ENCODE assay signal across 8 cellular contexts in genomic region chr4:61202638-61203495, GRCh38. TPM values are rescaled to one million over a fixed set of nuclear protein-coding genes. Genes with fewer than 3 reads are reported as not detected.
DNase-seq lines count a peak whose midpoint lies in the region; ATAC-seq and TF ChIP-seq lines count a peak whose summit lies in the region.
"Had no signal": no experiment of that assay in that cellular context is flagged by ENCODE, and none has a peak within 500 bp of the region (broad histone marks: within the 10 kb centered on the region; RNA-seq: fewer than 3 reads in every experiment).

No MANE protein-coding gene starts in this region.

- no peak for TF ChIP-seq POLR2A in upper lobe of left lung (IDR thresholded peaks at IDR 0.05)

- peak overlapping the region; percentile 61 for H3K27ac Mint-ChIP-seq in MCF 10A (ENCODE audit: low read depth, unreplicated experiment)
- no peak overlapping the region for H3K27ac Mint-ChIP-seq in activated naive CD4-positive, alpha-beta T cell treated with anti-CD3 and anti-CD28 coated beads, Interleukin-2, amount 50 U/mL, for 72 hours

- no peaks in the 10 kb centered on the region for H3K36me3 Mint-ChIP-seq in MCF 10A (ENCODE audit: insufficient read depth, unreplicated experiment)
- H3K36me3 Mint-ChIP-seq in activated naive CD4-positive, alpha-beta T cell treated with anti-CD3 and anti-CD28 coated beads, Interleukin-2, amount 50 U/mL, for 72 hours, result peaks cover 9 to 23% of the 10 kb centered on the region in 2 donors

- H3K4me1 ChIP-seq in upper lobe of left lung, result peaks cover 0 to 38% (median 14%) of the 10 kb centered on the region in 4 donors

- peaks cover 22% of the 10 kb centered on the region for H3K4me1 Mint-ChIP-seq in MCF 10A (ENCODE audit: insufficient read depth, unreplicated experiment)

- WGBS in upper lobe of left lung, 2 donors, result 2 to 3% methylated on average over 22 to 41 of the region's 41 CpGs

- H3K4me3 Mint-ChIP-seq in MCF 10A (ENCODE audit: unreplicated experiment), result peak overlapping the region; percentile 79

- intact Hi-C loops in MCF 10A (cut with micrococcal nuclease), result loop anchor here (1.0 to 10.0 kb wide), 4 partner anchors 262 to 1442 kb away; no protein-coding TSS in a partner anchor

- peaks cover 0 to 27% (median 8%) of the 10 kb centered on the region in 4 donors for H3K27me3 ChIP-seq in upper lobe of left lung

- H3K9me3 ChIP-seq in upper lobe of left lung, result peaks cover 0 to 2% (median 0%) of the 10 kb centered on the region in 4 donors

- no peak for TF ChIP-seq EP300 in upper lobe of left lung (IDR thresholded peaks at IDR 0.05)

- no peaks in the 10 kb centered on the region for H3K9me3 Mint-ChIP-seq in MCF 10A (ENCODE audit: unreplicated experiment)
- H3K9me3 Mint-ChIP-seq in activated naive CD4-positive, alpha-beta T cell treated with anti-CD3 and anti-CD28 coated beads, Interleukin-2, amount 50 U/mL, for 72 hours, result peaks cover 5 to 13% of the 10 kb centered on the region in 2 donors

- H3K4me3 ChIP-seq in upper lobe of left lung, result peak overlapping the region; percentile 9 to 64 (median 56)
- H3K4me3 ChIP-seq: K562 had no signal

- DNase-seq in NCI-H1417 (lab: John Stamatoyannopoulos, UW) (peak; percentile 61 to 85 (median 85)), MCF 10A (ENCODE audit: unreplicated experiment) (peak; percentile 51), left kidney (ENCODE audit: low read depth, low spot score) (peak; percentile 72), upper lobe of left lung (peak in 1 of 2 donors; percentile 52)
- no peak for DNase-seq in activated CD8-positive, alpha-beta memory T cell treated with anti-CD3 and anti-CD28 coated beads for 24 hours
- no peak for DNase-seq in activated naive CD4-positive, alpha-beta T cell treated with anti-CD3 and anti-CD28 coated beads, Interleukin-2, amount 50 U/mL, for 72 hours (ENCODE audit: low spot score in 2 of 2)
- DNase-seq in effector CD8-positive, alpha-beta T cell (lab: John Stamatoyannopoulos, UW), result no peak

- peak; percentile 27 to 62 for ATAC-seq in upper lobe of left lung (ENCODE audit: low FRiP score in 2 of 2)
- no peak for ATAC-seq in activated naive CD4-positive, alpha-beta T cell treated with anti-CD3 and anti-CD28 coated beads, Interleukin-2, amount 50 U/mL, for 72 hours
- ATAC-seq: K562 had no signal

- CTCF ChIA-PET in MCF 10A (lab: Yijun Ruan, JAX), result interaction anchor here (0.6 to 1.4 kb wide), 4 partner anchors 16 to 397 kb away, joined by 3 to 5 read pairs (median 4); no protein-coding TSS in a partner anchor

- BruUV-seq in MCF 10A (replicated peaks; lab: Mats Ljungman, UMichigan), result no TSS peak

- TF ChIP-seq CTCF in MCF 10A (IDR thresholded peaks at IDR 0.05; ENCODE audit: unreplicated experiment) (no peak), upper lobe of left lung (IDR thresholded peaks at IDR 0.05) (no peak)

- no peak overlapping the region for H3K27ac ChIP-seq in upper lobe of left lung

- no peaks in the 10 kb centered on the region for H3K36me3 ChIP-seq in upper lobe of left lung

- POLR2A ChIA-PET in MCF 10A (lab: Yijun Ruan, JAX), result interaction anchor here (0.7 to 1.2 kb wide), 6 partner anchors 34 to 335 kb away, joined by 3 read pairs; no protein-coding TSS in a partner anchor

- no peaks in the 10 kb centered on the region for H3K27me3 Mint-ChIP-seq in MCF 10A (ENCODE audit: insufficient read depth, unreplicated experiment)

RNA-seq across cellular contexts. Expression of gene ADGRL3, which starts 2.7 kb away (rescaled TPM):
- total RNA-seq in MCF 10A (2022) (3.5 and 3.6 TPM in 2 replicates), upper lobe of left lung (1 to 10 TPM; 1.0 to 8.5 (median 2.9) TPM)
- total RNA-seq in activated naive CD4-positive, alpha-beta T cell treated with anti-CD3 and anti-CD28 coated beads, Interleukin-2, amount 50 U/mL, for 72 hours, result not detected

Comparison
In these comparisons a context has a peak if more than half of its experiments do, and no peak if none do; other contexts are left out.
1. DNase-seq: peak in NCI-H1417 (3 of 3), MCF 10A (single experiment) and left kidney (single experiment); none in activated CD8-positive, alpha-beta memory T cell treated with anti-CD3 and anti-CD28 coated beads for 24 hours (single experiment), activated naive CD4-positive, alpha-beta T cell treated with anti-CD3 and anti-CD28 coated beads, Interleukin-2, amount 50 U/mL, for 72 hours (0 of 2) and effector CD8-positive, alpha-beta T cell (single experiment).
2. ATAC-seq: peak in upper lobe of left lung (2 of 2); none in activated naive CD4-positive, alpha-beta T cell treated with anti-CD3 and anti-CD28 coated beads, Interleukin-2, amount 50 U/mL, for 72 hours (0 of 2).